ENCODE assay signal across 2 cellular contexts in the genomic region with DNA sequence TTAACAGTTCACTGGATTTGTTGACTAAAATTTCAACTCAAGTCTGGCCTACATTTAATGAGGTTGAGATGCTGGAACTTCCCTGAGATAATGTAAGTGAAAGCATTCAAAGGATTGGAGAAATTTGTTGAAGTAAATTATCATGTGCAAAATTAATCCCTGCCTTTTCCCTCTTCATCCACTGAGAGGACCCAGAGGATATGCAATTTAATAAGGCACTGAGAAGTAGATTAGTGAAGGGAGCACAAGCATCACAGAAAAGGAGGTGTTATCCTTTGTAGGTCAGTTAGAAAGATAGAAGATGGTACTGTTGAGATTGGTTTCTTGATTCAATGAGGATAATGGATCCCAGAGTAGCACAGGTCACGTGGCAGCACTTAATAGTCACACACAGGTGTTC.
TF ChIP-seq lines count a peak whose summit lies in the region.

No MANE protein-coding gene starts in this region.

TF ChIP-seq in liver, 16 proteins besides CTCF, POLR2A, EP300 and RAD21:
- TF ChIP-seq SP1 (IDR thresholded peaks at IDR 0.05) (no peak), HNF4G (IDR thresholded peaks at IDR 0.05) (no peak)

TF ChIP-seq in HepG2, 621 proteins besides CTCF, POLR2A, EP300 and RAD21:
- TF ChIP-seq ZBTB7B (CRISPR knock-in tag; IDR thresholded peaks at IDR 0.05): no peak
